8 cellular contexts compared by ENCODE assay signal in genomic region chr7:6578114-6579084, GRCh38. TPM values are rescaled to one million over a fixed set of nuclear protein-coding genes. Genes with fewer than 3 reads are reported as not detected.
DNase-seq lines count a peak whose midpoint lies in the region; ATAC-seq and TF ChIP-seq lines count a peak whose summit lies in the region.

No MANE protein-coding gene starts in this region.

- H3K36me3 ChIP-seq in Caco-2 (ENCODE audit: control insufficient read depth, insufficient read depth, low read length) (no peaks in the 10 kb centered on the region; the same call in 1 of the 2 replicates), OCI-LY7 (ENCODE audit: insufficient read depth, low read length) (peaks cover 21% of the 10 kb centered on the region), endodermal cell (ENCODE audit: control insufficient read depth, insufficient read depth, low read length) (peaks cover 24% of the 10 kb centered on the region), ovary (no peaks in the 10 kb centered on the region)

- ATAC-seq in HG03565 (IDR thresholded peaks at IDR 0.05; ENCODE audit: unreplicated experiment): no peak
- ATAC-seq in HG02642 (IDR thresholded peaks at IDR 0.05; ENCODE audit: poor library complexity, unreplicated experiment): no peak
- ATAC-seq in GM18511 (IDR thresholded peaks at IDR 0.05; ENCODE audit: unreplicated experiment): no peak

- H3K9me3 ChIP-seq in Caco-2 (no peaks in the 10 kb centered on the region), OCI-LY7 (ENCODE audit: low read length) (peaks cover 13% of the 10 kb centered on the region; the same call in 1 of the 2 replicates), endodermal cell (ENCODE audit: control insufficient read depth, low read length) (no peaks in the 10 kb centered on the region), ovary (no peaks in the 10 kb centered on the region)

- WGBS in endodermal cell (ENCODE audit: insufficient coverage in 1 of 2, insufficient read length in 1 of 2), 2 experiments: 72 to 84% methylated on average over 8 to 18 of the region's 18 CpGs
- WGBS in ovary, 3 donors: 87 to 89% (median 88%) methylated on average over 18 of the region's 18 CpGs

- H3K4me3 ChIP-seq in Caco-2 (ENCODE audit: low read depth, low read length) (peak overlapping the region; percentile 56), OCI-LY7 (ENCODE audit: low read depth, low read length, poor library complexity, severe bottlenecking) (peak overlapping the region; percentile 87), endodermal cell (ENCODE audit: low read length) (peak overlapping the region; percentile 78), ovary (peak overlapping the region; percentile 64)

- H3K4me2 ChIP-seq in OCI-LY7 (ENCODE audit: low read length): peak overlapping the region; percentile 71

- H3K27ac Mint-ChIP-seq in Caco-2 (ENCODE audit: unreplicated experiment) (peak overlapping the region; percentile 96), endodermal cell (peak overlapping the region; percentile 93)

- intact Hi-C loops in Caco-2 (cut with micrococcal nuclease; ENCODE audit: unreplicated experiment): loop anchor here (5.0 kb wide), 1 partner anchor 61 kb away; no protein-coding TSS in a partner anchor
- intact Hi-C loops in OCI-LY7 (cut with micrococcal nuclease; ENCODE audit: unreplicated experiment): no loop called here
- intact Hi-C loops in ovary (cut with DNase I): no loop called here

- POLR2A ChIA-PET in Caco-2 (lab: Charles Lee): interaction anchor here (0.9 to 1.0 kb wide), 2 partner anchors 12 to 19 kb away, joined by 3 read pairs; partner anchors contain the start of gene INTS15
- POLR2A ChIA-PET in OCI-LY7 (lab: Charles Lee): interaction anchor here (0.7 to 1.9 kb wide), 4 partner anchors 9 to 55 kb away, joined by 3 to 7 read pairs (median 4); no protein-coding TSS in a partner anchor

- H3K9me2 ChIP-seq in OCI-LY7 (ENCODE audit: insufficient read depth, low read length): no peaks in the 10 kb centered on the region

- no peak for TF ChIP-seq CTCF in Caco-2 (IDR thresholded peaks at IDR 0.05; ENCODE audit: insufficient read depth in 1 of 2, low read depth in 1 of 2, low read length in 1 of 2, severe bottlenecking in 1 of 2, unreplicated experiment in 1 of 2)
- no peak for TF ChIP-seq CTCF in OCI-LY7 (conservative IDR thresholded peaks at IDR 0.05; ENCODE audit: low read length)
- no peak for TF ChIP-seq CTCF in endodermal cell (conservative IDR thresholded peaks at IDR 0.05)
- no peak for TF ChIP-seq CTCF in ovary (IDR thresholded peaks at IDR 0.05)

- peaks cover 42% of the 10 kb centered on the region for H3K36me3 Mint-ChIP-seq in Caco-2 (ENCODE audit: insufficient read depth, unreplicated experiment)
- peaks cover 38% of the 10 kb centered on the region for H3K36me3 Mint-ChIP-seq in endodermal cell (ENCODE audit: low read depth)

- H3K27ac ChIP-seq in OCI-LY7 (ENCODE audit: low read depth, low read length, poor library complexity, severe bottlenecking) (peak overlapping the region; percentile 79), endodermal cell (ENCODE audit: low read depth, low read length) (no peak overlapping the region), ovary (peak overlapping the region; percentile 80 to 99)

- H3K4me3 Mint-ChIP-seq in Caco-2 (ENCODE audit: unreplicated experiment): peak overlapping the region; percentile 92
- H3K4me3 Mint-ChIP-seq in endodermal cell: peak overlapping the region; percentile 73

- CTCF ChIA-PET in Caco-2 (lab: Charles Lee): interaction anchor here (0.6 to 1.0 kb wide), 3 partner anchors 11 to 98 kb away, joined by 3 to 6 read pairs (median 3); partner anchors contain the start of gene INTS15
- CTCF ChIA-PET in OCI-LY7 (lab: Charles Lee; ENCODE audit: unreplicated experiment): no interaction called here

- TF ChIP-seq POLR2A in ovary (IDR thresholded peaks at IDR 0.05): no peak

- H3K27me3 Mint-ChIP-seq in Caco-2 (ENCODE audit: insufficient read depth, unreplicated experiment) (no peaks in the 10 kb centered on the region), endodermal cell (ENCODE audit: insufficient read depth) (no peaks in the 10 kb centered on the region)

- no peak overlapping the region for H2AFZ ChIP-seq in OCI-LY7 (ENCODE audit: low read length)

- H3K4me1 Mint-ChIP-seq in Caco-2 (ENCODE audit: low read depth, unreplicated experiment) (peaks cover 10% of the 10 kb centered on the region), endodermal cell (peaks cover 6% of the 10 kb centered on the region)

- no peaks in the 10 kb centered on the region for H3K27me3 ChIP-seq in Caco-2 (replicated peaks; ENCODE audit: control insufficient read depth, insufficient read depth, low read length)
- no peaks in the 10 kb centered on the region for H3K27me3 ChIP-seq in endodermal cell (ENCODE audit: control insufficient read depth, insufficient read depth, low read length, poor library complexity, severe bottlenecking)
- H3K27me3 ChIP-seq in ovary: no peaks in the 10 kb centered on the region

- H3K9me3 Mint-ChIP-seq in Caco-2 (ENCODE audit: unreplicated experiment) (no peaks in the 10 kb centered on the region), endodermal cell (no peaks in the 10 kb centered on the region)

- H4K20me1 ChIP-seq in OCI-LY7 (ENCODE audit: insufficient read depth, low read length): no peaks in the 10 kb centered on the region

- BruUV-seq in Caco-2 (replicated peaks; lab: Mats Ljungman, UMichigan) (TSS peak; percentile 42), OCI-LY7 (replicated peaks; lab: Mats Ljungman, UMichigan) (TSS peak; percentile 63)

- H3K9ac ChIP-seq in endodermal cell (ENCODE audit: extremely low read depth, low read length, poor library complexity, severe bottlenecking): peak overlapping the region; percentile 21

- TF ChIP-seq EP300 in ovary (IDR thresholded peaks at IDR 0.05): no peak

- peaks cover 25% of the 10 kb centered on the region; the same call in 1 of the 2 replicates for H3K79me2 ChIP-seq in OCI-LY7 (ENCODE audit: insufficient read depth, low read depth, low read length)

- peak; percentile 69 to 73 for DNase-seq in Caco-2
- no peak for DNase-seq in OCI-LY7 (ENCODE audit: low spot score)
- DNase-seq in endodermal cell: peak; percentile 60
- DNase-seq in ovary: no peak
- no peak for DNase-seq in cerebellum (ENCODE audit: low spot score)

- peaks cover 12% of the 10 kb centered on the region for H3K4me1 ChIP-seq in Caco-2
- peaks cover 82% of the 10 kb centered on the region for H3K4me1 ChIP-seq in OCI-LY7 (ENCODE audit: insufficient read depth, low read length, poor library complexity, severe bottlenecking)
- H3K4me1 ChIP-seq in endodermal cell (ENCODE audit: control insufficient read depth, insufficient read depth, low read length): no peaks in the 10 kb centered on the region
- H3K4me1 ChIP-seq in ovary (ENCODE audit: insufficient read depth): peaks cover 5% of the 10 kb centered on the region

RNA-seq across cellular contexts. Expression of gene ZDHHC4, which starts 1.1 kb away (rescaled TPM):
- total RNA-seq in Caco-2 (2022) (69.9 and 78.9 TPM in 2 replicates), OCI-LY7 (2022) (92.7 and 110 TPM in 2 replicates), endodermal cell (10 to 100 TPM; 79.1 to 85.6 TPM), ovary (10 to 100 TPM; 35.9 to 57.9 (median 47.8) TPM), cerebellum (39.4 TPM)
- total RNA-seq in OCI-LY7 (2014; rRNA removed; shearing (Covaris generic)): 60.7 and 76.4 TPM in 2 replicates
- 62.8 TPM for polyA plus RNA-seq in endodermal cell (2013, experiment 1 of 2)
- 47.9 TPM for polyA plus RNA-seq in endodermal cell (2013, experiment 2 of 2)
- 10 to 100 TPM; 42.4 to 92.0 TPM for polyA plus RNA-seq in ovary

RNA-seq across cellular contexts. Expression of gene INTS15, which starts 11.4 kb away (rescaled TPM):
- total RNA-seq in Caco-2 (2022) (24.7 and 29.6 TPM in 2 replicates), OCI-LY7 (2022) (38.8 and 40.9 TPM in 2 replicates), endodermal cell (10 to 100 TPM; 34.4 to 38.0 TPM), ovary (10 to 100 TPM; 20.3 to 35.0 (median 30.4) TPM), cerebellum (18.6 TPM)
- total RNA-seq in OCI-LY7 (2014; rRNA removed; shearing (Covaris generic)): 27.2 and 33.0 TPM in 2 replicates
- polyA plus RNA-seq in endodermal cell (2013, experiment 1 of 2): 36.7 TPM
- 29.4 TPM for polyA plus RNA-seq in endodermal cell (2013, experiment 2 of 2)
- 10 to 100 TPM; 20.9 to 24.8 TPM for polyA plus RNA-seq in ovary

RNA-seq across cellular contexts. Expression of gene GRID2IP, which starts 27.1 kb away (rescaled TPM):
- total RNA-seq in Caco-2 (2022) (0.65 and 0.95 TPM in 2 replicates), OCI-LY7 (2022) (0.32 and 0.41 TPM in 2 replicates), endodermal cell (1 to 10 TPM; 2.4 to 4.9 TPM), ovary (under 1 TPM in 6 of 7 donors, not detected in 1; 0.34 to 0.51 (median 0.40) TPM), cerebellum (3.5 TPM)
- 0.16 and 0.23 TPM in 2 replicates for total RNA-seq in OCI-LY7 (2014; rRNA removed; shearing (Covaris generic))
- polyA plus RNA-seq in endodermal cell (2013, experiment 1 of 2): 0.46 TPM
- polyA plus RNA-seq in endodermal cell (2013, experiment 2 of 2): 0.58 TPM
- polyA plus RNA-seq in ovary: under 1 TPM; 0.07 to 0.15 TPM

RNA-seq across cellular contexts. Expression of gene ZNF853, which starts 37.0 kb away (rescaled TPM):
- total RNA-seq in Caco-2 (2022) (10.1 and 12.3 TPM in 2 replicates), OCI-LY7 (2022) (0.48 and 0.55 TPM in 2 replicates), endodermal cell (10 to 100 TPM; 14.2 to 17.2 TPM), ovary (10 to 100 TPM; 16.5 to 25.9 (median 22.2) TPM), cerebellum (10.4 TPM)
- 0.60 and 0.77 TPM in 2 replicates for total RNA-seq in OCI-LY7 (2014; rRNA removed; shearing (Covaris generic))
- polyA plus RNA-seq in endodermal cell (2013, experiment 1 of 2): 11.1 TPM
- 10.6 TPM for polyA plus RNA-seq in endodermal cell (2013, experiment 2 of 2)
- polyA plus RNA-seq in ovary: 10 to 100 TPM in 1 of 2 donors, 1 to 10 TPM in 1; 9.1 to 14.5 TPM

RNA-seq across cellular contexts. Expression of gene ZNF316, which starts 58.7 kb away (rescaled TPM):
- total RNA-seq in Caco-2 (2022) (34.1 and 34.3 TPM in 2 replicates), OCI-LY7 (2022) (34.2 and 37.5 TPM in 2 replicates), endodermal cell (10 to 100 TPM; 21.4 to 29.6 TPM), ovary (10 to 100 TPM; 14.5 to 36.4 (median 28.4) TPM), cerebellum (20.6 TPM)
- total RNA-seq in OCI-LY7 (2014; rRNA removed; shearing (Covaris generic)): 17.1 and 18.1 TPM in 2 replicates
- 33.6 TPM for polyA plus RNA-seq in endodermal cell (2013, experiment 1 of 2)
- 24.9 TPM for polyA plus RNA-seq in endodermal cell (2013, experiment 2 of 2)
- polyA plus RNA-seq in ovary: 10 to 100 TPM; 11.5 to 17.6 TPM

Comparison
In these comparisons a context has a peak if more than half of its experiments do, and no peak if none do; other contexts are left out.
1. DNase-seq: peak in Caco-2 (2 of 2) and endodermal cell (single experiment); none in OCI-LY7 (single experiment), ovary (0 of 5) and cerebellum (single experiment).
2. Peak in every context shown above with its lines, with median percentiles within 50 percentile points of each other: H3K4me3 ChIP-seq.